18 cellular contexts compared by ENCODE assay signal in genomic region chr9:37215456-37216229, GRCh38.
DNase-seq lines count a peak whose midpoint lies in the region; ATAC-seq, FAIRE-seq and TF ChIP-seq lines count a peak whose summit lies in the region.
"Had no signal": no experiment of that assay in that cellular context is flagged by ENCODE, and none has a peak within 500 bp of the region (broad histone marks: within the 10 kb centered on the region; RNA-seq: fewer than 3 reads in every experiment).

No MANE protein-coding gene starts in this region.

- ATAC-seq in WTC11 (no peak), GM18870 (IDR thresholded peaks at IDR 0.05; ENCODE audit: unreplicated experiment) (no peak)
- ATAC-seq: gastrocnemius medialis, HepG2 had no signal

- H3K9me3 Mint-ChIP-seq in WTC11 (no peaks in the 10 kb centered on the region), nephron progenitor cell (no peaks in the 10 kb centered on the region)
- H3K9me3 Mint-ChIP-seq: type B pancreatic cell had no signal

- CTCF ChIA-PET in WTC11 (lab: Charles Lee) = interaction anchor here (1.2 to 2.3 kb wide), 2 partner anchors 95 to 220 kb away, joined by 4 to 8 read pairs; partner anchors contain the start of gene ZCCHC7

- H3K36me3 Mint-ChIP-seq in WTC11 (no peaks in the 10 kb centered on the region), nephron progenitor cell (ENCODE audit: low read depth) (peaks cover 5% of the 10 kb centered on the region)
- H3K36me3 Mint-ChIP-seq: type B pancreatic cell had no signal

- DNase-seq in D721Med (ENCODE audit: insufficient read length, low spot score) = no peak
- DNase-seq in LHCN-M2 (ENCODE audit: low read depth) = peak; percentile 31
- no peak for DNase-seq in WTC11 (ENCODE audit: low spot score)
- peak; percentile 18 for DNase-seq in kidney tubule cell (ENCODE audit: low spot score)
- DNase-seq in NCI-H2029 treated with DMSO at 0.1 percent for 48 hours (lab: John Stamatoyannopoulos, UW) = no peak
- no peak for DNase-seq in hepatic stellate cell (ENCODE audit: low spot score)
- DNase-seq in nephron progenitor cell = no peak
- DNase-seq: activated naive CD4-positive, alpha-beta T cell; brain microvascular endothelial cell; DMS53; gastrocnemius medialis; midbrain; NCI-H1105 treated with DMSO at 0.1 percent for 48 hours; NCI-H748 treated with DMSO at 0.1 percent for 48 hours had no signal

- peaks cover 21% of the 10 kb centered on the region for H3K4me1 Mint-ChIP-seq in WTC11
- H3K4me1 Mint-ChIP-seq in nephron progenitor cell = no peaks in the 10 kb centered on the region

- H3K4me3 Mint-ChIP-seq in WTC11 (no peak overlapping the region), nephron progenitor cell (no peak overlapping the region)
- H3K4me3 Mint-ChIP-seq: B cell, type B pancreatic cell had no signal

- TF ChIP-seq CTCF in D721Med (IDR thresholded peaks at IDR 0.05; ENCODE audit: insufficient read depth, missing control alignments) (no peak), WTC11 (IDR thresholded peaks at IDR 0.05) (no peak), nephron progenitor cell (IDR thresholded peaks at IDR 0.05) (no peak)

- H3K27me3 Mint-ChIP-seq in WTC11 (ENCODE audit: low read depth) = no peaks in the 10 kb centered on the region
- no peaks in the 10 kb centered on the region for H3K27me3 Mint-ChIP-seq in nephron progenitor cell (ENCODE audit: low read depth, poor library complexity)
- H3K27me3 Mint-ChIP-seq: B cell, type B pancreatic cell had no signal

- peak overlapping the region; percentile 65; the same call in 1 of the 2 replicates for H3K27ac Mint-ChIP-seq in WTC11
- no peak overlapping the region for H3K27ac Mint-ChIP-seq in nephron progenitor cell
- H3K27ac Mint-ChIP-seq: B cell, type B pancreatic cell had no signal

- peak; percentile 84 for FAIRE-seq in D721Med (lab: Jason Lieb, UNC)
- FAIRE-seq: HepG2 had no signal

- POLR2A ChIA-PET in WTC11 (lab: Charles Lee) = interaction anchor here (0.9 kb wide), 1 partner anchor 10 kb away, joined by 3 read pairs; no protein-coding TSS in a partner anchor

TF ChIP-seq in WTC11, 78 proteins besides CTCF, POLR2A, EP300 and RAD21:
- TF ChIP-seq SP1 (CRISPR knock-in tag; conservative IDR thresholded peaks at IDR 0.05) = no peak
- TF ChIP-seq FOXP1 (CRISPR knock-in tag; IDR thresholded peaks at IDR 0.05; ENCODE audit: borderline replicate concordance) = no peak
- TF ChIP-seq MXD4 (CRISPR knock-in tag; IDR thresholded peaks at IDR 0.05; ENCODE audit: borderline replicate concordance) = no peak
- TF ChIP-seq ERG (CRISPR knock-in tag; IDR thresholded peaks at IDR 0.05) = no peak
- TF ChIP-seq ZNF425 (CRISPR knock-in tag; conservative IDR thresholded peaks at IDR 0.05) = no peak
- no peak for TF ChIP-seq TCF7 (CRISPR knock-in tag; IDR thresholded peaks at IDR 0.05; ENCODE audit: low read depth)

Comparison
In these comparisons a context has a peak if more than half of its experiments do, and no peak if none do; other contexts are left out.
1. DNase-seq: peak in LHCN-M2 (single experiment) and kidney tubule cell (single experiment); none in D721Med (single experiment), WTC11 (single experiment), NCI-H2029 treated with DMSO at 0.1 percent for 48 hours (single experiment), hepatic stellate cell (single experiment) and nephron progenitor cell (single experiment).